Comparison of ENCODE assay signal across 8 cellular contexts in genomic region chr9:6759114-6759977, GRCh38. TPM values are rescaled to one million over a fixed set of nuclear protein-coding genes. Genes with fewer than 3 reads are reported as not detected.
DNase-seq lines count a peak whose midpoint lies in the region; ATAC-seq, FAIRE-seq and TF ChIP-seq lines count a peak whose summit lies in the region.

No MANE protein-coding gene starts in this region.

- FAIRE-seq in astrocyte (lab: Jason Lieb, UNC), result no peak
- FAIRE-seq in kidney (lab: Jason Lieb, UNC), result no peak

- H3K36me3 Mint-ChIP-seq in astrocyte (ENCODE audit: low read depth, unreplicated experiment), result no peaks in the 10 kb centered on the region
- peaks cover 41% of the 10 kb centered on the region for H3K36me3 Mint-ChIP-seq in stimulated activated effector memory CD8-positive, alpha-beta T cell treated with anti-CD3 and anti-CD28 coated beads, Interleukin-12 subunit alpha, Interleukin-12 subunit beta, amount 100 ng/mL, for 72 hours

- ATAC-seq in GM18505 (IDR thresholded peaks at IDR 0.05; ENCODE audit: unreplicated experiment) (peak; percentile 9), HG03108 (IDR thresholded peaks at IDR 0.05; ENCODE audit: unreplicated experiment) (peak; percentile 9), GM18520 (IDR thresholded peaks at IDR 0.05; ENCODE audit: unreplicated experiment) (no peak)
- peak; percentile 31 for ATAC-seq in stimulated activated effector memory CD8-positive, alpha-beta T cell treated with anti-CD3 and anti-CD28 coated beads, Interleukin-12 subunit alpha, Interleukin-12 subunit beta, amount 100 ng/mL, for 72 hours

- DNase-seq in AG08395 (ENCODE audit: low spot score), result peak; percentile 81
- DNase-seq in RWPE1 (ENCODE audit: low spot score), result peak; percentile 43
- peak; percentile 84 for DNase-seq in astrocyte (ENCODE audit: low read depth)
- DNase-seq in kidney, result no peak
- DNase-seq in stimulated activated effector memory CD8-positive, alpha-beta T cell treated with anti-CD3 and anti-CD28 coated beads, Interleukin-12 subunit alpha, Interleukin-12 subunit beta, amount 100 ng/mL, for 72 hours (ENCODE audit: low spot score in 2 of 2), result peak; percentile 5 to 62

- peaks cover 22% of the 10 kb centered on the region for H4K20me1 ChIP-seq in astrocyte (ENCODE audit: insufficient read depth, low read length)

- CTCF ChIA-PET in RWPE1 (lab: Yijun Ruan, JAX), result no interaction called here

- H3K27me3 ChIP-seq in astrocyte (ENCODE audit: insufficient read depth, low read length), result no peaks in the 10 kb centered on the region

- POLR2A ChIA-PET in RWPE1 (lab: Yijun Ruan, JAX; ENCODE audit: low non-redundant PET), result no interaction called here

- H2AFZ ChIP-seq in astrocyte (ENCODE audit: low read depth, low read length), result peak overlapping the region; percentile 99

- TF ChIP-seq POLR2A in GM18505 (IDR thresholded peaks at IDR 0.05; ENCODE audit: borderline replicate concordance, extremely low read depth, insufficient read depth, insufficient read length), result no peak

- H3K79me2 ChIP-seq in astrocyte (ENCODE audit: insufficient read depth, low read length), result peaks cover 48% of the 10 kb centered on the region

- no peaks in the 10 kb centered on the region for H3K27me3 Mint-ChIP-seq in astrocyte (ENCODE audit: low read depth, unreplicated experiment)

- peaks cover 5% of the 10 kb centered on the region for H3K4me1 Mint-ChIP-seq in astrocyte (ENCODE audit: low read depth, unreplicated experiment)
- H3K4me1 Mint-ChIP-seq in stimulated activated effector memory CD8-positive, alpha-beta T cell treated with anti-CD3 and anti-CD28 coated beads, Interleukin-12 subunit alpha, Interleukin-12 subunit beta, amount 100 ng/mL, for 72 hours, result peaks cover 47% of the 10 kb centered on the region

- peak overlapping the region; percentile 93 for H3K4me3 Mint-ChIP-seq in astrocyte (ENCODE audit: unreplicated experiment)
- peak overlapping the region; percentile 96 for H3K4me3 Mint-ChIP-seq in stimulated activated effector memory CD8-positive, alpha-beta T cell treated with anti-CD3 and anti-CD28 coated beads, Interleukin-12 subunit alpha, Interleukin-12 subunit beta, amount 100 ng/mL, for 72 hours

- H3K4me3 ChIP-seq in astrocyte (ENCODE audit: insufficient read depth, low read depth, low read length) (peak overlapping the region; percentile 92), kidney (ENCODE audit: low read length in 2 of 2) (peak overlapping the region; percentile 92 to 97)

- no peaks in the 10 kb centered on the region for H3K36me3 ChIP-seq in astrocyte (ENCODE audit: insufficient read depth, low read length)
- no peaks in the 10 kb centered on the region for H3K36me3 ChIP-seq in kidney (ENCODE audit: control insufficient read depth in 1 of 2, insufficient read depth in 2 of 2, low read length in 2 of 2)

- peak overlapping the region; percentile 89 for H3K27ac Mint-ChIP-seq in astrocyte (ENCODE audit: unreplicated experiment)
- peak overlapping the region; percentile 99 for H3K27ac Mint-ChIP-seq in stimulated activated effector memory CD8-positive, alpha-beta T cell treated with anti-CD3 and anti-CD28 coated beads, Interleukin-12 subunit alpha, Interleukin-12 subunit beta, amount 100 ng/mL, for 72 hours

- peaks cover 8% of the 10 kb centered on the region for H3K4me1 ChIP-seq in astrocyte (ENCODE audit: insufficient read depth, low read length)
- H3K4me1 ChIP-seq in kidney (ENCODE audit: control insufficient read depth in 1 of 2, insufficient read depth in 1 of 2, low read depth in 1 of 2, low read length in 2 of 2), result peaks cover 0 to 2% of the 10 kb centered on the region in 2 donors

- H3K27ac ChIP-seq in RWPE1 (peak overlapping the region; percentile 95), astrocyte (ENCODE audit: low read depth, low read length) (peak overlapping the region; percentile 99), kidney (ENCODE audit: low read depth in 2 of 2, low read length in 2 of 2) (peak overlapping the region in 1 of 2 donors; percentile 99)

- H3K4me2 ChIP-seq in astrocyte (ENCODE audit: low read length), result peak overlapping the region; percentile 96

- intact Hi-C loops in kidney (cut with DNase I), result no loop called here

- no peaks in the 10 kb centered on the region for H3K9me3 ChIP-seq in astrocyte (ENCODE audit: insufficient read depth, low read depth, low read length)
- no peaks in the 10 kb centered on the region for H3K9me3 ChIP-seq in kidney (ENCODE audit: control insufficient read depth in 1 of 2, low read length in 2 of 2)

- H3K9me3 Mint-ChIP-seq in astrocyte (ENCODE audit: unreplicated experiment), result no peaks in the 10 kb centered on the region
- H3K9me3 Mint-ChIP-seq in stimulated activated effector memory CD8-positive, alpha-beta T cell treated with anti-CD3 and anti-CD28 coated beads, Interleukin-12 subunit alpha, Interleukin-12 subunit beta, amount 100 ng/mL, for 72 hours, result peaks cover 5% of the 10 kb centered on the region

- H3K9ac ChIP-seq in astrocyte (ENCODE audit: low read length), result peak overlapping the region; percentile 95
- peak overlapping the region; percentile 7 to 85 for H3K9ac ChIP-seq in kidney (ENCODE audit: low read length in 2 of 2)

- TF ChIP-seq CTCF in RWPE1 (conservative IDR thresholded peaks at IDR 0.05; ENCODE audit: low read depth) (no peak), astrocyte (IDR thresholded peaks at IDR 0.05; ENCODE audit: insufficient read depth, low read depth, low read length) (no peak), kidney (IDR thresholded peaks at IDR 0.05; ENCODE audit: borderline replicate concordance, extremely low read depth, insufficient read depth) (no peak)

RNA-seq across cellular contexts. Expression of gene KDM4C, which starts 1.6 kb away (rescaled TPM):
- 16.2 and 18.2 TPM in 2 replicates for total RNA-seq in astrocyte
- total RNA-seq in kidney, result 47.1 TPM
- polyA plus RNA-seq in kidney (ENCODE audit: insufficient read depth, low read depth, low replicate concordance), result 7.1 TPM
